ENCODE assay signal across 8 cellular contexts in the genomic region with DNA sequence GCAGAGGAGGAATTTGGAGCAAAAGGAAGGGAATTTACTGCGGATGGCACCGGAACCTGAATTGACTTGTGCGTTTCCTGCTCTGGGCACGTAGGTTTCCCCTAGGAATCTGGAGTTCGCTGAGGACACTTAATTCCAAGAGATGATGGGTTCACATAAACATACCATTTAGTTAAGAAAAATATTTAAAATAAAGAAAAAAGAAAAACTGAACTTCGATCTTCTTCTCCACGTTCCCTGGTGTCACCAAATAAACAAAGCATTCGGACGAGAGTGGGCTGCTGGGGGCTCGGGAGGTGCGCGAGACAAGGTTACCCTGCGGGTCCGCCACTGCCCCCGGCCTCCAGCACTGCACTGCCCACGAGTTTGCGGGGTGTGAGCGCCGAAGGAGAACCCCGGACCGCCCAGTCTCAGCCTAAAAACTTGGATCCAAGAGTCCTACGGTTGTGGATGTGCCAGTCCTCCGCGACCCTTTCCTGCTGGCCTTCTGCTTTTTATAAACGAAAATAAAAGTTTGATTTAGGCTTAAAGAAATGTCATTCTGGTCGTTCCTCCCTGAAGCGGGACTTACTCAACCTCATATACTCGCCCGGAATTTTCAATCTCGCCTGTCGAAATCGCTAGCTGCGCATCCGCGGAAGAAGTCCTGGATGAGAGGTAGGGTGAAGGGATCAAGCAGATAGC.
DNase-seq lines count a peak whose midpoint lies in the region; ATAC-seq lines count a peak whose summit lies in the region.

No MANE protein-coding gene starts in this region.

- no peaks in the 10 kb centered on the region for H3K9me3 ChIP-seq in neuron (ENCODE audit: low read length)

- no peaks in the 10 kb centered on the region for H3K36me3 ChIP-seq in neuron (ENCODE audit: insufficient read depth, low read length)

- H2AFZ ChIP-seq in neuron (ENCODE audit: low read depth, low read length) = peak overlapping the region; percentile 62

- H3K4me1 ChIP-seq in neuron (ENCODE audit: insufficient read depth, low read length) = peaks cover 31% of the 10 kb centered on the region

- peak; percentile 23 for DNase-seq in DMS53 treated with DMSO at 0.1 percent for 48 hours (lab: John Stamatoyannopoulos, UW; ENCODE audit: unreplicated experiment)
- no peak for DNase-seq in DMS53 (lab: John Stamatoyannopoulos, UW)
- peak; percentile 31 for DNase-seq in NCI-H69 (lab: John Stamatoyannopoulos, UW)
- DNase-seq in epidermal melanocyte (ENCODE audit: insufficient read length, low spot score) = peak; percentile 16
- DNase-seq in NCI-H1930 (lab: John Stamatoyannopoulos, UW) = no peak
- no peak for DNase-seq in stimulated activated CD4-positive, alpha-beta T cell treated with anti-CD3 and anti-CD28 coated beads, Interleukin-4, amount 100 ng/mL, for 4 hours

- H3K27me3 ChIP-seq in neuron (ENCODE audit: insufficient read depth, low read length) = no peaks in the 10 kb centered on the region

- peak overlapping the region; percentile 97 for H3K4me3 ChIP-seq in neuron (ENCODE audit: low read length)

- ATAC-seq in HG03025 (IDR thresholded peaks at IDR 0.05; ENCODE audit: low FRiP score, unreplicated experiment) = no peak

Comparison
In these comparisons a context has a peak if more than half of its experiments do, and no peak if none do; other contexts are left out.
1. DNase-seq: peak in DMS53 treated with DMSO at 0.1 percent for 48 hours (single experiment), NCI-H69 (single experiment) and epidermal melanocyte (single experiment); none in DMS53 (single experiment), NCI-H1930 (0 of 2) and stimulated activated CD4-positive, alpha-beta T cell treated with anti-CD3 and anti-CD28 coated beads, Interleukin-4, amount 100 ng/mL, for 4 hours (0 of 2).